24 cellular contexts compared by ENCODE assay signal in genomic region chr9:93636172-93636661, GRCh38.
"Had no signal": no experiment of that assay in that cellular context is flagged by ENCODE, and none has a peak within 500 bp of the region (broad histone marks: within the 10 kb centered on the region; RNA-seq: fewer than 3 reads in every experiment).

No MANE protein-coding gene starts in this region.

- H3K4me3 Mint-ChIP-seq: activated B cell treated with CpG ODN at 0.5 μM for 24 hours; activated CD4-positive, alpha-beta T cell treated with anti-CD3 and anti-CD28 coated beads for 36 hours; activated naive CD4-positive, alpha-beta T cell treated with anti-CD3 and anti-CD28 coated beads, Interleukin-2, amount 50 U/mL, for 24 hours; activated T-cell treated with anti-CD3 and anti-CD28 coated beads, Interleukin-2, amount 50 U/mL, for 4 hours; brain; effector memory CD8-positive, alpha-beta T cell; nephron; stimulated activated naive B cell treated with anti-CD40 and anti-IgM and Interleukin-4, amounts not matched to agents 10 μg/mL and 1 μg/mL and 100 μg/mL, for 72 hours; type B pancreatic cell had no signal

- H3K27ac ChIP-seq: esophagus muscularis mucosa, left ventricle myocardium inferior, right lobe of liver, SJSA1 had no signal

- ATAC-seq: activated CD4-positive, alpha-beta T cell treated with anti-CD3 and anti-CD28 coated beads for 36 hours; activated T-cell treated with anti-CD3 and anti-CD28 coated beads, Interleukin-2, amount 50 U/mL, for 4 hours; effector memory CD8-positive, alpha-beta T cell; right lobe of liver; stimulated activated naive B cell treated with anti-CD40 and anti-IgM and Interleukin-4, amounts not matched to agents 10 μg/mL and 1 μg/mL and 100 μg/mL, for 72 hours had no signal

- H3K27me3 Mint-ChIP-seq: activated B cell treated with CpG ODN at 0.5 μM for 24 hours; activated CD4-positive, alpha-beta T cell treated with anti-CD3 and anti-CD28 coated beads for 36 hours; activated naive CD4-positive, alpha-beta T cell treated with anti-CD3 and anti-CD28 coated beads, Interleukin-2, amount 50 U/mL, for 24 hours; effector memory CD8-positive, alpha-beta T cell; stimulated activated naive B cell treated with anti-CD40 and anti-IgM and Interleukin-4, amounts not matched to agents 10 μg/mL and 1 μg/mL and 100 μg/mL, for 72 hours; type B pancreatic cell had no signal

- H3K9me3 ChIP-seq: SJSA1 had no signal

- DNase-seq: activated B cell treated with CpG ODN at 0.5 μM for 24 hours; activated CD4-positive, alpha-beta T cell treated with anti-CD3 and anti-CD28 coated beads for 36 hours; activated CD4-positive, alpha-beta T cell treated with anti-CD3 and anti-CD28 coated beads, Interleukin-2, amount 50 U/mL, for 4 hours; activated T-cell treated with anti-CD3 and anti-CD28 coated beads, Interleukin-2, amount 50 U/mL, for 4 hours; caudate nucleus; effector memory CD8-positive, alpha-beta T cell; hippocampal formation; left ventricle myocardium inferior; mammary epithelial cell; midbrain; nucleus accumbens; stimulated activated CD4-positive, alpha-beta T cell treated with anti-CD3 and anti-CD28 coated beads, Interleukin-2, amount 100 ng/mL, for 48 hours; stimulated activated CD8-positive, alpha-beta memory T cell treated with anti-CD3 and anti-CD28 coated beads, Interleukin-4, amount 100 ng/mL, for 48 hours; stimulated activated naive B cell treated with anti-CD40 and anti-IgM and Interleukin-4, amounts not matched to agents 10 μg/mL and 1 μg/mL and 100 μg/mL, for 72 hours; T-helper 1 cell had no signal

- H3K4me1 Mint-ChIP-seq: activated B cell treated with CpG ODN at 0.5 μM for 24 hours; activated CD4-positive, alpha-beta T cell treated with anti-CD3 and anti-CD28 coated beads for 36 hours; activated naive CD4-positive, alpha-beta T cell treated with anti-CD3 and anti-CD28 coated beads, Interleukin-2, amount 50 U/mL, for 24 hours; brain; stimulated activated naive B cell treated with anti-CD40 and anti-IgM and Interleukin-4, amounts not matched to agents 10 μg/mL and 1 μg/mL and 100 μg/mL, for 72 hours had no signal

- H3K27me3 ChIP-seq: dorsolateral prefrontal cortex, esophagus muscularis mucosa, right lobe of liver, SJSA1 had no signal

- H3K27ac Mint-ChIP-seq: activated B cell treated with CpG ODN at 0.5 μM for 24 hours; activated naive CD4-positive, alpha-beta T cell treated with anti-CD3 and anti-CD28 coated beads, Interleukin-2, amount 50 U/mL, for 24 hours; brain; nephron; stimulated activated naive B cell treated with anti-CD40 and anti-IgM and Interleukin-4, amounts not matched to agents 10 μg/mL and 1 μg/mL and 100 μg/mL, for 72 hours; type B pancreatic cell had no signal

- H3K4me1 ChIP-seq: right lobe of liver had no signal

- H3K4me3 ChIP-seq: dorsolateral prefrontal cortex, esophagus muscularis mucosa, left ventricle myocardium inferior, right lobe of liver, SJSA1, smooth muscle cell had no signal
